In the genomic region with DNA sequence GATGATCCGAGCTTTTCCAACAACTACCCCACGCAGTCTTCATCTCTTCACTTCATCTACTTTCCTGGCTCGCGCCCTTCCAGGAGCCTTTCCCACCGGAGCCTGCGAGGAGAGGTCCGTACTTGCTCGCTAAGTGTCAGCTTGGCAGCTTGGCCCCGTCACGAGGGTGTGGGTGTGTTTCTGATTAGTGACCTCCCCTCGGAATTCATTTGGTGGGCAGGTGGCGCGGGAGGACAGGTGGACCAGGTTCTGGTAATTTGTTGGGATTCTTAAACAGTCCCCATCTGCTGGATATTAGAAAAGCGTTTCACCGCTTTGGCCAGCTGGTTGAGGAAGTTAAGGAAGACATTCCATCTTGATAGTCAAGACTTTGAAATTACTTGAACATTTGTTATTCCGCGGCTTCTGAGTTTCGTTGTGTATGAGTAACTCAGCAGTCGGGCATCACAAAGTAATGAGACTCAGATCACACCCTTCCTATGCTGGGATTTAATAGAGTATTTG, we compare ENCODE assay signal across 8 cellular contexts. TPM values are rescaled to one million over a fixed set of nuclear protein-coding genes. Genes with fewer than 3 reads are reported as not detected.
DNase-seq lines count a peak whose midpoint lies in the region; ATAC-seq and TF ChIP-seq lines count a peak whose summit lies in the region.

No MANE protein-coding gene starts in this region.

- H3K4me2 ChIP-seq in SK-N-SH (peak overlapping the region; percentile 75), smooth muscle cell (peak overlapping the region; percentile 88)

- no peak for TF ChIP-seq EP300 in SK-N-SH (IDR thresholded peaks at IDR 0.05; ENCODE audit: borderline replicate concordance in 1 of 2, low read depth in 1 of 2, low read length in 1 of 2)

- H4K20me1 ChIP-seq in SK-N-SH (ENCODE audit: insufficient read depth) (no peaks in the 10 kb centered on the region; the same call in 1 of the 2 replicates), smooth muscle cell (ENCODE audit: low read depth) (peaks cover 46% of the 10 kb centered on the region)

- peak; percentile 26 for ATAC-seq in GM19372 (IDR thresholded peaks at IDR 0.05; ENCODE audit: low read depth, unreplicated experiment)
- peak; percentile 32 for ATAC-seq in HG03460 (IDR thresholded peaks at IDR 0.05; ENCODE audit: unreplicated experiment)

- H3F3A ChIP-seq in SK-N-SH (replicated peaks; ENCODE audit: insufficient read depth) (no peaks in the 10 kb centered on the region), smooth muscle cell (ENCODE audit: low read depth) (no peaks in the 10 kb centered on the region)

- H3K9ac ChIP-seq in SK-N-SH (peak overlapping the region; percentile 79), iPS-18a (ENCODE audit: low read length) (peak overlapping the region; percentile 65), smooth muscle cell (ENCODE audit: low read depth) (peak overlapping the region; percentile 90)

- TF ChIP-seq RAD21 in SK-N-SH (IDR thresholded peaks at IDR 0.05; ENCODE audit: low read length) = no peak

- H2AFZ ChIP-seq in SK-N-SH (ENCODE audit: low read depth) = peak overlapping the region; percentile 88
- peak overlapping the region; percentile 88 for H2AFZ ChIP-seq in smooth muscle cell (ENCODE audit: low read depth)

- in situ Hi-C loops in astrocyte of the cerebellum (cut with HindIII; ENCODE audit: low sequenced_read_pairs) = no loop called here

- H3K4me1 ChIP-seq in SK-N-SH (ENCODE audit: control insufficient read depth in 1 of 2, insufficient read depth in 2 of 2, low read depth in 1 of 2, low read length in 1 of 2) (peaks cover 6 to 10% of the 10 kb centered on the region in 2 experiments; a peak in 2 of 4 replicates), iPS-18a (ENCODE audit: control insufficient read depth, low read depth, low read length) (peaks cover 33% of the 10 kb centered on the region), smooth muscle cell (ENCODE audit: low read depth) (peaks cover 12% of the 10 kb centered on the region)

- H3K27me3 ChIP-seq in SK-N-SH (ENCODE audit: insufficient read depth) (no peaks in the 10 kb centered on the region), iPS-18a (ENCODE audit: control insufficient read depth, insufficient read depth, low read length) (no peaks in the 10 kb centered on the region), smooth muscle cell (ENCODE audit: low read depth) (no peaks in the 10 kb centered on the region)

- H3K79me2 ChIP-seq in SK-N-SH (ENCODE audit: insufficient read depth) = peaks cover 42% of the 10 kb centered on the region
- H3K79me2 ChIP-seq in smooth muscle cell (ENCODE audit: low read depth) = peaks cover 43% of the 10 kb centered on the region

- WGBS in SK-N-SH (ENCODE audit: low lambda C conversion rate) = under 1% methylated on average over 16 of the region's 19 CpGs
- 1% methylated on average over 19 of the region's 19 CpGs for WGBS in smooth muscle cell (ENCODE audit: low lambda C conversion rate)

- CTCF ChIA-PET in SK-N-SH (lab: Yijun Ruan, JAX) = interaction anchor here (1.5 kb wide), 1 partner anchor 14 kb away, joined by 5 read pairs; no protein-coding TSS in a partner anchor

- H3K27ac ChIP-seq in C4-2B (peak overlapping the region; percentile 85), SK-N-SH (ENCODE audit: low read depth in 2 of 2, low read length in 1 of 2) (peak overlapping the region; percentile 83 to 85), iPS-18a (ENCODE audit: low read length) (peak overlapping the region; percentile 25), smooth muscle cell (ENCODE audit: low read depth) (peak overlapping the region; percentile 98)

- DNase-seq in SK-N-SH (peak; percentile 41), astrocyte of the cerebellum (ENCODE audit: low read depth) (peak; percentile 28), smooth muscle cell (lab: John Stamatoyannopoulos, UW; ENCODE audit: unreplicated experiment) (peak; percentile 34), GM19240 (ENCODE audit: insufficient read length, low spot score) (no peak)

- TF ChIP-seq CTCF in C4-2B (conservative IDR thresholded peaks at IDR 0.05) (0 out of 2 replicates have a peak, but pooled peaks have one; percentile 3), SK-N-SH (IDR thresholded peaks at IDR 0.05) (no peak), astrocyte of the cerebellum (IDR thresholded peaks at IDR 0.05; ENCODE audit: low read depth, low read length, missing control alignments) (no peak), smooth muscle cell (IDR thresholded peaks at IDR 0.05; ENCODE audit: borderline replicate concordance, insufficient read depth, poor library complexity, severe bottlenecking) (no peak)

- H3K9me2 ChIP-seq in SK-N-SH = no peaks in the 10 kb centered on the region

- H3K4me3 ChIP-seq in SK-N-SH (ENCODE audit: low read depth in 2 of 2, low read length in 1 of 2) = peak overlapping the region; percentile 85 to 99
- H3K4me3 ChIP-seq in astrocyte of the cerebellum (ENCODE audit: low read depth, low read length) = peak overlapping the region; percentile 85
- peak overlapping the region; percentile 99 for H3K4me3 ChIP-seq in iPS-18a (ENCODE audit: low read length)
- peak overlapping the region; percentile 63 for H3K4me3 ChIP-seq in smooth muscle cell

- POLR2A ChIA-PET in SK-N-SH (lab: Yijun Ruan, JAX) = no interaction called here

- H3K9me3 ChIP-seq in SK-N-SH (no peaks in the 10 kb centered on the region), iPS-18a (ENCODE audit: control insufficient read depth, low read depth, low read length) (no peaks in the 10 kb centered on the region), smooth muscle cell (replicated peaks; ENCODE audit: low read depth) (no peaks in the 10 kb centered on the region)

- H3K36me3 ChIP-seq in SK-N-SH (replicated peaks in 1 of 2; ENCODE audit: control insufficient read depth in 1 of 2, insufficient read depth in 2 of 2, low read length in 1 of 2) (peaks cover 31 to 36% of the 10 kb centered on the region in 2 experiments), iPS-18a (ENCODE audit: control insufficient read depth, low read depth, low read length) (peaks cover 21% of the 10 kb centered on the region), smooth muscle cell (ENCODE audit: low read depth) (no peaks in the 10 kb centered on the region)

TF ChIP-seq in SK-N-SH, 30 proteins besides CTCF, POLR2A, EP300 and RAD21:
- TF ChIP-seq GATA2 (CRISPR knock-in tag; IDR thresholded peaks at IDR 0.05) = no peak
- TF ChIP-seq, protein P1, sequence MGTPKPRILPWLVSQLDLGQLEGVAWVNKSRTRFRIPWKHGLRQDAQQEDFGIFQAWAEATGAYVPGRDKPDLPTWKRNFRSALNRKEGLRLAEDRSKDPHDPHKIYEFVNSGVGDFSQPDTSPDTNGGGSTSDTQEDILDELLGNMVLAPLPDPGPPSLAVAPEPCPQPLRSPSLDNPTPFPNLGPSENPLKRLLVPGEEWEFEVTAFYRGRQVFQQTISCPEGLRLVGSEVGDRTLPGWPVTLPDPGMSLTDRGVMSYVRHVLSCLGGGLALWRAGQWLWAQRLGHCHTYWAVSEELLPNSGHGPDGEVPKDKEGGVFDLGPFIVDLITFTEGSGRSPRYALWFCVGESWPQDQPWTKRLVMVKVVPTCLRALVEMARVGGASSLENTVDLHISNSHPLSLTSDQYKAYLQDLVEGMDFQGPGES (IDR thresholded peaks at IDR 0.05; ENCODE audit: low read depth, low read length) = no peak
- TF ChIP-seq, protein P2, sequence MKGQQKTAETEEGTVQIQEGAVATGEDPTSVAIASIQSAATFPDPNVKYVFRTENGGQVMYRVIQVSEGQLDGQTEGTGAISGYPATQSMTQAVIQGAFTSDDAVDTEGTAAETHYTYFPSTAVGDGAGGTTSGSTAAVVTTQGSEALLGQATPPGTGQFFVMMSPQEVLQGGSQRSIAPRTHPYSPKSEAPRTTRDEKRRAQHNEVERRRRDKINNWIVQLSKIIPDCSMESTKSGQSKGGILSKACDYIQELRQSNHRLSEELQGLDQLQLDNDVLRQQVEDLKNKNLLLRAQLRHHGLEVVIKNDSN (IDR thresholded peaks at IDR 0.05; ENCODE audit: borderline replicate concordance, low read depth) = peak; percentile 27; the same call in 1 of the 2 replicates
- TF ChIP-seq RCOR1 (IDR thresholded peaks at IDR 0.05; ENCODE audit: low read length) = no peak
- no peak for TF ChIP-seq TEAD4 (IDR thresholded peaks at IDR 0.05; ENCODE audit: borderline replicate concordance, insufficient read depth)

RNA-seq across cellular contexts. Expression of a gene that starts 0.5 kb away (rescaled TPM):
- polyA plus RNA-seq in SK-N-SH (2012; rRNA removed) = 17.0 and 23.1 TPM in 2 replicates
- 27.2 and 37.8 TPM in 2 replicates for polyA plus RNA-seq in SK-N-SH (2012; cell fraction: cytosol; rRNA removed)
- polyA plus RNA-seq in SK-N-SH (2012; cell fraction: nucleus; rRNA removed) = 12.9 and 28.0 TPM in 2 replicates
- total RNA-seq in smooth muscle cell = 135 and 179 TPM in 2 replicates
- 93.6 and 103 TPM in 2 replicates for polyA plus RNA-seq in smooth muscle cell

Comparison
In these comparisons a context has a peak if more than half of its experiments do, and no peak if none do; other contexts are left out.
1. H3K27ac ChIP-seq: peak in every context shown above with its lines; median percentile 98 in smooth muscle cell; 85 in C4-2B; 84 in SK-N-SH; 25 in iPS-18a.